10 cellular contexts compared by ENCODE assay signal in the genomic region with DNA sequence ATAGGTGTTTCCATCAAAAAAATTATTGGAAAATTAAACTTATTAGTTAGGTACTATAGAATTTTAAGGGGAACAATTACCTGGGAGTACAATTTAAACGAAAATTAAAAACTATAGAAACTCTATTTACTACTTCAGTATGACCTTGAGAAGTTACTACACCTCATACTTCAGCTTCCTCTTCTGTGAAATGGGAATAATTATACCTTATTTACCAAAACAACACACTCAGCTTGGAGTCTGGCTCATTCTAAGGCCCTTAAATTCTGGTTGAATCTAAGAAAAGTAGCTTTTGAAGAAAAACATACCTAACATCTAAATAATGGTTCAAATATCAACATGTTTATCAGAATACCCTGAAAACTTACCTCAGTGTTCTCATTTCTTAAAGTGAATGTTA. TPM values are rescaled to one million over a fixed set of nuclear protein-coding genes. Genes with fewer than 3 reads are reported as not detected.
DNase-seq lines count a peak whose midpoint lies in the region; ATAC-seq and TF ChIP-seq lines count a peak whose summit lies in the region.
"Had no signal": no experiment of that assay in that cellular context is flagged by ENCODE, and none has a peak within 500 bp of the region (broad histone marks: within the 10 kb centered on the region; RNA-seq: fewer than 3 reads in every experiment).

No MANE protein-coding gene starts in this region.

- intact Hi-C loops in sigmoid colon (cut with DNase I) = no loop called here

- TF ChIP-seq CTCF in fibroblast of villous mesenchyme (IDR thresholded peaks at IDR 0.05; ENCODE audit: insufficient read depth, low read depth, low read length) (no peak), thoracic aorta (IDR thresholded peaks at IDR 0.05) (no peak), sigmoid colon (IDR thresholded peaks at IDR 0.05) (no peak)

- H3K9me3 ChIP-seq in thoracic aorta (no peaks in the 10 kb centered on the region), sigmoid colon (no peaks in the 10 kb centered on the region)
- H3K9me3 ChIP-seq: HAP-1 had no signal

- no peaks in the 10 kb centered on the region for H3K27me3 ChIP-seq in thoracic aorta (replicated peaks; ENCODE audit: insufficient read depth)
- H3K27me3 ChIP-seq in sigmoid colon = no peaks in the 10 kb centered on the region

- 71% methylated on average over 1 of the region's 1 CpG for WGBS in sigmoid colon, 2 donors

- H3K4me1 Mint-ChIP-seq in activated CD4-positive, alpha-beta T cell treated with anti-CD3 and anti-CD28 coated beads, Interleukin-2, amount 10 ng/mL, durations not matched to agents 7 days and 5 days = peaks cover 60% of the 10 kb centered on the region
- H3K4me1 Mint-ChIP-seq in activated CD4-positive, alpha-beta memory T cell treated with anti-CD3 and anti-CD28 coated beads, Interleukin-2, amount 10 ng/mL, durations not matched to agents 7 days and 5 days = peaks cover 52% of the 10 kb centered on the region

- H3K36me3 ChIP-seq in thoracic aorta (peaks cover 4% of the 10 kb centered on the region), sigmoid colon (peaks cover 0 to 23% (median 0%) of the 10 kb centered on the region in 4 donors)

- H3K27ac ChIP-seq in thoracic aorta (peak overlapping the region in 1 of 2 donors; percentile 99), sigmoid colon (peak overlapping the region in 1 of 4 donors; percentile 86)

- H3K4me3 ChIP-seq in fibroblast of villous mesenchyme (ENCODE audit: low read depth, low read length) = peak overlapping the region; percentile 90
- peak overlapping the region; percentile 96 for H3K4me3 ChIP-seq in thoracic aorta
- H3K4me3 ChIP-seq in sigmoid colon = no peak overlapping the region
- H3K4me3 ChIP-seq: HAP-1 had no signal

- no peaks in the 10 kb centered on the region for H3K27me3 Mint-ChIP-seq in activated CD4-positive, alpha-beta T cell treated with anti-CD3 and anti-CD28 coated beads, Interleukin-2, amount 10 ng/mL, durations not matched to agents 7 days and 5 days
- no peaks in the 10 kb centered on the region for H3K27me3 Mint-ChIP-seq in activated CD4-positive, alpha-beta memory T cell treated with anti-CD3 and anti-CD28 coated beads, Interleukin-2, amount 10 ng/mL, durations not matched to agents 7 days and 5 days

- no peak for DNase-seq in activated CD4-positive, alpha-beta T cell treated with anti-CD3 and anti-CD28 coated beads, Interleukin-2, amount 10 ng/mL, durations not matched to agents 7 days and 5 days
- DNase-seq in activated CD4-positive, alpha-beta T cell treated with anti-CD3 and anti-CD28 coated beads, Interleukin-2, amount 50 U/mL, for 4 hours = no peak
- DNase-seq in activated CD4-positive, alpha-beta memory T cell treated with anti-CD3 and anti-CD28 coated beads, Interleukin-2, amount 10 ng/mL, durations not matched to agents 7 days and 5 days = no peak
- DNase-seq in fibroblast of villous mesenchyme (ENCODE audit: low read depth) (no peak), thoracic aorta (ENCODE audit: low spot score) (no peak), sigmoid colon (no peak), NCI-H128 (lab: John Stamatoyannopoulos, UW; ENCODE audit: unreplicated experiment) (no peak), hypothalamus (lab: John Stamatoyannopoulos, UW) (no peak)
- DNase-seq: C1 segment of cervical spinal cord had no signal

- TF ChIP-seq POLR2A in sigmoid colon (IDR thresholded peaks at IDR 0.05) = no peak

- H3K4me1 ChIP-seq in thoracic aorta (ENCODE audit: control insufficient read depth in 1 of 2, low read depth in 2 of 2) = peaks cover 45 to 49% of the 10 kb centered on the region in 2 donors
- peaks cover 0 to 16% (median 5%) of the 10 kb centered on the region in 4 donors for H3K4me1 ChIP-seq in sigmoid colon

- ATAC-seq in thoracic aorta (ENCODE audit: insufficient number of reproducible peaks, low FRiP score, low read depth) = no peak

- peak overlapping the region; percentile 100 for H3K27ac Mint-ChIP-seq in activated CD4-positive, alpha-beta T cell treated with anti-CD3 and anti-CD28 coated beads, Interleukin-2, amount 10 ng/mL, durations not matched to agents 7 days and 5 days
- peak overlapping the region; percentile 98 for H3K27ac Mint-ChIP-seq in activated CD4-positive, alpha-beta memory T cell treated with anti-CD3 and anti-CD28 coated beads, Interleukin-2, amount 10 ng/mL, durations not matched to agents 7 days and 5 days

- CTCF ChIA-PET in activated CD4-positive, alpha-beta T cell treated with anti-CD3 and anti-CD28 coated beads, Interleukin-2, amount 10 ng/mL, durations not matched to agents 7 days and 5 days (lab: Charles Lee) = interaction anchor here (1.1 to 1.6 kb wide), 3 partner anchors 44 to 112 kb away, joined by 3 to 4 read pairs (median 3); no protein-coding TSS in a partner anchor
- CTCF ChIA-PET in activated CD4-positive, alpha-beta memory T cell treated with anti-CD3 and anti-CD28 coated beads, Interleukin-2, amount 10 ng/mL, durations not matched to agents 7 days and 5 days (lab: Charles Lee) = interaction anchor here (0.9 to 3.4 kb wide), 2 partner anchors 110 to 114 kb away, joined by 4 to 21 read pairs; no protein-coding TSS in a partner anchor

- H3K9me3 Mint-ChIP-seq in activated CD4-positive, alpha-beta T cell treated with anti-CD3 and anti-CD28 coated beads, Interleukin-2, amount 10 ng/mL, durations not matched to agents 7 days and 5 days = no peaks in the 10 kb centered on the region
- H3K9me3 Mint-ChIP-seq in activated CD4-positive, alpha-beta memory T cell treated with anti-CD3 and anti-CD28 coated beads, Interleukin-2, amount 10 ng/mL, durations not matched to agents 7 days and 5 days = no peaks in the 10 kb centered on the region

- peaks cover 42% of the 10 kb centered on the region for H3K36me3 Mint-ChIP-seq in activated CD4-positive, alpha-beta T cell treated with anti-CD3 and anti-CD28 coated beads, Interleukin-2, amount 10 ng/mL, durations not matched to agents 7 days and 5 days (ENCODE audit: low read depth)
- H3K36me3 Mint-ChIP-seq in activated CD4-positive, alpha-beta memory T cell treated with anti-CD3 and anti-CD28 coated beads, Interleukin-2, amount 10 ng/mL, durations not matched to agents 7 days and 5 days (ENCODE audit: low read depth) = peaks cover 60% of the 10 kb centered on the region

- peak overlapping the region; percentile 99 for H3K4me3 Mint-ChIP-seq in activated CD4-positive, alpha-beta T cell treated with anti-CD3 and anti-CD28 coated beads, Interleukin-2, amount 10 ng/mL, durations not matched to agents 7 days and 5 days
- H3K4me3 Mint-ChIP-seq in activated CD4-positive, alpha-beta memory T cell treated with anti-CD3 and anti-CD28 coated beads, Interleukin-2, amount 10 ng/mL, durations not matched to agents 7 days and 5 days = peak overlapping the region; percentile 88

- POLR2A ChIA-PET in activated CD4-positive, alpha-beta T cell treated with anti-CD3 and anti-CD28 coated beads, Interleukin-2, amount 10 ng/mL, durations not matched to agents 7 days and 5 days (lab: Charles Lee) = interaction anchor here (1.0 kb wide), 1 partner anchor 42 kb away, joined by 5 read pairs; no protein-coding TSS in a partner anchor
- POLR2A ChIA-PET in activated CD4-positive, alpha-beta memory T cell treated with anti-CD3 and anti-CD28 coated beads, Interleukin-2, amount 10 ng/mL, durations not matched to agents 7 days and 5 days (lab: Charles Lee) = interaction anchor here (1.3 to 8.4 kb wide), 8 partner anchors 8 to 109 kb away, joined by 3 to 298 read pairs (median 85); no protein-coding TSS in a partner anchor

- no peak for TF ChIP-seq EP300 in sigmoid colon (IDR thresholded peaks at IDR 0.05)

RNA-seq across cellular contexts. Expression of gene NABP1, which starts 2.7 kb away (rescaled TPM):
- 10 to 100 TPM; 47.1 to 48.0 TPM for total RNA-seq in activated CD4-positive, alpha-beta T cell treated with anti-CD3 and anti-CD28 coated beads, Interleukin-2, amount 10 ng/mL, durations not matched to agents 7 days and 5 days
- 10 to 100 TPM; 73.5 to 73.7 TPM for total RNA-seq in activated CD4-positive, alpha-beta memory T cell treated with anti-CD3 and anti-CD28 coated beads, Interleukin-2, amount 10 ng/mL, durations not matched to agents 7 days and 5 days
- total RNA-seq in fibroblast of villous mesenchyme (66.7 and 308 TPM in 2 replicates), thoracic aorta (10 to 100 TPM; 25.2 to 84.7 TPM), sigmoid colon (10 to 100 TPM in 2 of 4 donors, 1 to 10 TPM in 2; 8.2 to 12.7 (median 9.8) TPM)
- polyA plus RNA-seq in sigmoid colon = 10 to 100 TPM in 1 of 3 donors, 1 to 10 TPM in 2; 4.2 to 15.4 (median 8.6) TPM

Comparison
In these comparisons a context has a peak if more than half of its experiments do, and no peak if none do; other contexts are left out.
1. H3K4me3 ChIP-seq: peak in fibroblast of villous mesenchyme (single experiment) and thoracic aorta (single experiment); none in sigmoid colon (0 of 4).